In the genomic region with DNA sequence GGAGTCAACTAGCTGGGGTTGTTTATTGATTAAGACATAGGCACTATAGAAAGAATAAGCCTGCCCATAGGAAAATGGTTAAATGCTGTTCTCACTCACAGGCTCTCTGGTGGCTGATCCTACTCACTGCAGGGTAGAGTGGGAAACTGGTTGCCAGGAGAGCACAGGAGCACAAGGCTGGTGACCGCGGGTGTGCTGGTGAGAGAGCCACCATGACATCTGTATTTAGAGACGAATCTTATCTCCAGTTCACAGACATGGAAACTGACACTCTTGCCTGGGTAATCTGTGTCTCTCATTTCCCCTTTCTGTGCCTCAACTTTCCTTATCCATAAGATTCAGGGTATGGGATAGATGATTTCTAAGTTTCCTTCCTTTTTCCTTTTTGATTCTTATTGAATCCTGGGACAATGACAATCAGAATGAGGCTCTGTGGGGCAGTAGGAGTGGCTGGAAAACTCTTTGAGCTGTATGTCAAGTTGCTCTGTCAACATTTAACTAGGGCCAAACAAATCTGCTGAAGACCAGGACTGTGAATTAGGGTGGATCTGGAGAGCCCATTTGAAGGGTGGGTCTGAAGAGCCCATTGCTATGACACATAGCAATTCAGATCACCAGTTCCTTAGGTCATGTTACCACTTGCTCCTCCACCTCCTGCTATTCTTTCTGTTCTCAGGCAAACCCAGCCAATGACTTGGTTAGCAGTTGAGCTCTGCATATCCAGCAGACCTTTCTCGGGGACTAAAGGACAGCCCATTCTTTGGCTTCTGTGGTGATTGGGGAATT, we compare ENCODE assay signal across 8 cellular contexts.
A peak's percentile ranks its signal among the peaks of the same experiment; 100 is the strongest.
DNase-seq lines count a peak whose midpoint lies in the region; ATAC-seq and TF ChIP-seq lines count a peak whose summit lies in the region.
"Had no signal": no experiment of that assay in that cellular context is flagged by ENCODE, and none has a peak within 500 bp of the region (broad histone marks: within the 10 kb centered on the region; RNA-seq: fewer than 3 reads in every experiment).

No MANE protein-coding gene starts in this region.

- no peak overlapping the region for H3K4me3 Mint-ChIP-seq in endothelial cell (ENCODE audit: unreplicated experiment)
- H3K4me3 Mint-ChIP-seq in progenitor cell of endocrine pancreas (ENCODE audit: low read depth), result no peak overlapping the region

- H3K36me3 Mint-ChIP-seq in endothelial cell (ENCODE audit: low read depth, unreplicated experiment), result peaks cover 6% of the 10 kb centered on the region
- no peaks in the 10 kb centered on the region for H3K36me3 Mint-ChIP-seq in progenitor cell of endocrine pancreas (ENCODE audit: insufficient read depth)

- H3K27ac Mint-ChIP-seq in endothelial cell (ENCODE audit: unreplicated experiment), result peak overlapping the region; percentile 95
- H3K27ac Mint-ChIP-seq in progenitor cell of endocrine pancreas, result no peak overlapping the region

- ATAC-seq in GM18858 (IDR thresholded peaks at IDR 0.05; ENCODE audit: unreplicated experiment), result no peak

- DNase-seq in HCEC 1CT, result peak; percentile 19
- DNase-seq in NCI-H69 (lab: John Stamatoyannopoulos, UW), result peak; percentile 69
- peak; percentile 62 for DNase-seq in endothelial cell (ENCODE audit: low spot score)
- no peak for DNase-seq in progenitor cell of endocrine pancreas (ENCODE audit: low spot score, unreplicated experiment)
- no peak for DNase-seq in activated naive CD4-positive, alpha-beta T cell treated with anti-CD3 and anti-CD28 coated beads, Interleukin-2, amount 50 U/mL, for 16 hours
- no peak for DNase-seq in islet precursor cell
- DNase-seq: NCI-H446 treated with DMSO at 0.1 percent for 48 hours had no signal

- no peaks in the 10 kb centered on the region for H3K9me3 Mint-ChIP-seq in endothelial cell (ENCODE audit: unreplicated experiment)
- H3K9me3 Mint-ChIP-seq in progenitor cell of endocrine pancreas (ENCODE audit: low read depth), result peaks cover 8% of the 10 kb centered on the region

- H3K4me1 Mint-ChIP-seq in endothelial cell (ENCODE audit: unreplicated experiment), result peaks cover 35% of the 10 kb centered on the region
- peaks cover 24% of the 10 kb centered on the region for H3K4me1 Mint-ChIP-seq in progenitor cell of endocrine pancreas (ENCODE audit: low read depth)

- TF ChIP-seq CTCF in endothelial cell (IDR thresholded peaks at IDR 0.05; ENCODE audit: unreplicated experiment) (peak; percentile 54), progenitor cell of endocrine pancreas (IDR thresholded peaks at IDR 0.05; ENCODE audit: unreplicated experiment) (peak; percentile 37)

- H3K27me3 Mint-ChIP-seq in endothelial cell (ENCODE audit: unreplicated experiment) (no peaks in the 10 kb centered on the region), progenitor cell of endocrine pancreas (no peaks in the 10 kb centered on the region)

Comparison
In these comparisons a context has a peak if more than half of its experiments do, and no peak if none do; other contexts are left out.
1. DNase-seq: peak in HCEC 1CT (single experiment), NCI-H69 (single experiment) and endothelial cell (single experiment); none in progenitor cell of endocrine pancreas (single experiment), activated naive CD4-positive, alpha-beta T cell treated with anti-CD3 and anti-CD28 coated beads, Interleukin-2, amount 50 U/mL, for 16 hours (single experiment) and islet precursor cell (single experiment).